ENCODE assay signal across 2 cellular contexts in the genomic region with DNA sequence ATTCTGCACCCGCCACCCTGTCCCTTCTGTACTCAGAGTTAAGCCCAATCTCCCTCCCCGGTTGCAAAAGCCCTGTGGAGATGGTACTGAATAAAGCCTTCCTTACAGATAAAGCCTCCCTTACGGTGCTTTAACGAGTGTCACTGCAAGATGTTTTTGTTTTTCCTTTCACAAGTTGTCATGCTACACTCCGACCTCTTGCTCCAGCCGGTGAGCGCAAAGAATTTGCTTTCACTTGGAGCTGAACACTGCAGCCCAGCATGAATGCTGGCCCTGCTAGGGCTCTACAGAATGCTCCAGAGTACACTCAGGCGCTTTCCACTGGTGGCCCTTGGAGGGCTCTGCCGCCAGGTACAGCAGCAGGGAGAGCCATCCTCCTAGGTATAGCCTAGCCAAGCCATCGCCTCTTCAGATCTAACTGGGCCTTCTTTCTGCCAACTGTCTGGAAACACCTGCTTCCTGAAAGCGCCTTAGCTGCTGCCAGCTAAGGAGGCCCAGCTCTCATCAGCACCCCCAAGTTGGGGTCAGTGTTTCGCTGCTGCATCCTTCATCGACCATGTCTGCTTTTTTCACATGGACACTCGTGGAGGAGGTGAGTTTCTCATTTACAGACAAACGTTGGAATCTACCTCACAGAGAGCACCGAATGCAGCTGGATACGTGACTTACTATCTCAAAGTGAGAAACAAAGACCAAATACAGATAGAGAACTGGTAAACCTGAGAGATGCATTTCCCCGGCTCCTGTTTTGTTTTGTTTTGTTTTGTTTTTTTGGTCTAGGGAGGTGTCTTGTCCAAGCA.
TF ChIP-seq lines count a peak whose summit lies in the region.

No MANE protein-coding gene starts in this region.

TF ChIP-seq in GM23338, 12 proteins besides CTCF, POLR2A, EP300 and RAD21 (continues in another document):
- TF ChIP-seq JUNB (IDR thresholded peaks at IDR 0.05; ENCODE audit: unreplicated experiment) (no peak), NANOG (IDR thresholded peaks at IDR 0.05; ENCODE audit: borderline replicate concordance) (no peak), ZNF114 (CRISPR knock-in tag; IDR thresholded peaks at IDR 0.05) (no peak), ZNF331 (CRISPR knock-in tag; IDR thresholded peaks at IDR 0.05; ENCODE audit: low read depth) (no peak), CREB1 (CRISPR knock-in tag; IDR thresholded peaks at IDR 0.05; ENCODE audit: low read depth) (no peak), POLR2AphosphoS5 (IDR thresholded peaks at IDR 0.05; ENCODE audit: low read depth) (no peak), STAT1 (IDR thresholded peaks at IDR 0.05; ENCODE audit: unreplicated experiment) (no peak), EZH2phosphoT487 (IDR thresholded peaks at IDR 0.05; ENCODE audit: unreplicated experiment) (no peak), EZH2 (IDR thresholded peaks at IDR 0.05; ENCODE audit: low read depth, unreplicated experiment) (no peak)
- TF ChIP-seq, protein P1, sequence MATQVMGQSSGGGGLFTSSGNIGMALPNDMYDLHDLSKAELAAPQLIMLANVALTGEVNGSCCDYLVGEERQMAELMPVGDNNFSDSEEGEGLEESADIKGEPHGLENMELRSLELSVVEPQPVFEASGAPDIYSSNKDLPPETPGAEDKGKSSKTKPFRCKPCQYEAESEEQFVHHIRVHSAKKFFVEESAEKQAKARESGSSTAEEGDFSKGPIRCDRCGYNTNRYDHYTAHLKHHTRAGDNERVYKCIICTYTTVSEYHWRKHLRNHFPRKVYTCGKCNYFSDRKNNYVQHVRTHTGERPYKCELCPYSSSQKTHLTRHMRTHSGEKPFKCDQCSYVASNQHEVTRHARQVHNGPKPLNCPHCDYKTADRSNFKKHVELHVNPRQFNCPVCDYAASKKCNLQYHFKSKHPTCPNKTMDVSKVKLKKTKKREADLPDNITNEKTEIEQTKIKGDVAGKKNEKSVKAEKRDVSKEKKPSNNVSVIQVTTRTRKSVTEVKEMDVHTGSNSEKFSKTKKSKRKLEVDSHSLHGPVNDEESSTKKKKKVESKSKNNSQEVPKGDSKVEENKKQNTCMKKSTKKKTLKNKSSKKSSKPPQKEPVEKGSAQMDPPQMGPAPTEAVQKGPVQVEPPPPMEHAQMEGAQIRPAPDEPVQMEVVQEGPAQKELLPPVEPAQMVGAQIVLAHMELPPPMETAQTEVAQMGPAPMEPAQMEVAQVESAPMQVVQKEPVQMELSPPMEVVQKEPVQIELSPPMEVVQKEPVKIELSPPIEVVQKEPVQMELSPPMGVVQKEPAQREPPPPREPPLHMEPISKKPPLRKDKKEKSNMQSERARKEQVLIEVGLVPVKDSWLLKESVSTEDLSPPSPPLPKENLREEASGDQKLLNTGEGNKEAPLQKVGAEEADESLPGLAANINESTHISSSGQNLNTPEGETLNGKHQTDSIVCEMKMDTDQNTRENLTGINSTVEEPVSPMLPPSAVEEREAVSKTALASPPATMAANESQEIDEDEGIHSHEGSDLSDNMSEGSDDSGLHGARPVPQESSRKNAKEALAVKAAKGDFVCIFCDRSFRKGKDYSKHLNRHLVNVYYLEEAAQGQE (IDR thresholded peaks at IDR 0.05; ENCODE audit: unreplicated experiment): no peak
- TF ChIP-seq, protein P2, sequence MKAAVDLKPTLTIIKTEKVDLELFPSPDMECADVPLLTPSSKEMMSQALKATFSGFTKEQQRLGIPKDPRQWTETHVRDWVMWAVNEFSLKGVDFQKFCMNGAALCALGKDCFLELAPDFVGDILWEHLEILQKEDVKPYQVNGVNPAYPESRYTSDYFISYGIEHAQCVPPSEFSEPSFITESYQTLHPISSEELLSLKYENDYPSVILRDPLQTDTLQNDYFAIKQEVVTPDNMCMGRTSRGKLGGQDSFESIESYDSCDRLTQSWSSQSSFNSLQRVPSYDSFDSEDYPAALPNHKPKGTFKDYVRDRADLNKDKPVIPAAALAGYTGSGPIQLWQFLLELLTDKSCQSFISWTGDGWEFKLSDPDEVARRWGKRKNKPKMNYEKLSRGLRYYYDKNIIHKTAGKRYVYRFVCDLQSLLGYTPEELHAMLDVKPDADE (IDR thresholded peaks at IDR 0.05): no peak

TF ChIP-seq in GM12878, 131 proteins besides CTCF, POLR2A, EP300 and RAD21:
- TF ChIP-seq BCL11A (IDR thresholded peaks at IDR 0.05; ENCODE audit: low read depth, low read length) (no peak), SIN3A (IDR thresholded peaks at IDR 0.05; ENCODE audit: low read depth, low read length) (no peak), CHD4 (IDR thresholded peaks at IDR 0.05) (no peak), FOS (IDR thresholded peaks at IDR 0.05; ENCODE audit: borderline replicate concordance, extremely low read depth, insufficient read length) (no peak), ESRRA (IDR thresholded peaks at IDR 0.05; ENCODE audit: low read length) (no peak), MXI1 (IDR thresholded peaks at IDR 0.05; ENCODE audit: low read depth, low read length) (no peak), NBN (IDR thresholded peaks at IDR 0.05) (no peak), RAD51 (IDR thresholded peaks at IDR 0.05) (no peak), ETV6 (conservative IDR thresholded peaks at IDR 0.05 in 1 of 2, IDR thresholded peaks at IDR 0.05 in 1 of 2; ENCODE audit: borderline replicate concordance in 1 of 2, low read depth in 1 of 2) (no peak), BACH1 (IDR thresholded peaks at IDR 0.05; ENCODE audit: borderline replicate concordance) (no peak), MTA3 (IDR thresholded peaks at IDR 0.05; ENCODE audit: borderline replicate concordance, low read length) (no peak), IKZF1 (conservative IDR thresholded peaks at IDR 0.05) (no peak), ZNF217 (IDR thresholded peaks at IDR 0.05) (no peak), NFYA (IDR thresholded peaks at IDR 0.05; ENCODE audit: borderline replicate concordance, low read depth, low read length) (no peak), SIX5 (IDR thresholded peaks at IDR 0.05; ENCODE audit: low read depth, low read length, severe bottlenecking) (no peak), CBX5 (IDR thresholded peaks at IDR 0.05; ENCODE audit: low read depth) (no peak), YBX1 (IDR thresholded peaks at IDR 0.05) (no peak), TCF7 (IDR thresholded peaks at IDR 0.05; ENCODE audit: borderline replicate concordance) (no peak)
- TF ChIP-seq, protein P3, sequence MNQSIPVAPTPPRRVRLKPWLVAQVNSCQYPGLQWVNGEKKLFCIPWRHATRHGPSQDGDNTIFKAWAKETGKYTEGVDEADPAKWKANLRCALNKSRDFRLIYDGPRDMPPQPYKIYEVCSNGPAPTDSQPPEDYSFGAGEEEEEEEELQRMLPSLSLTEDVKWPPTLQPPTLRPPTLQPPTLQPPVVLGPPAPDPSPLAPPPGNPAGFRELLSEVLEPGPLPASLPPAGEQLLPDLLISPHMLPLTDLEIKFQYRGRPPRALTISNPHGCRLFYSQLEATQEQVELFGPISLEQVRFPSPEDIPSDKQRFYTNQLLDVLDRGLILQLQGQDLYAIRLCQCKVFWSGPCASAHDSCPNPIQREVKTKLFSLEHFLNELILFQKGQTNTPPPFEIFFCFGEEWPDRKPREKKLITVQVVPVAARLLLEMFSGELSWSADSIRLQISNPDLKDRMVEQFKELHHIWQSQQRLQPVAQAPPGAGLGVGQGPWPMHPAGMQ (IDR thresholded peaks at IDR 0.05; ENCODE audit: borderline replicate concordance): no peak
- TF ChIP-seq, protein P4, sequence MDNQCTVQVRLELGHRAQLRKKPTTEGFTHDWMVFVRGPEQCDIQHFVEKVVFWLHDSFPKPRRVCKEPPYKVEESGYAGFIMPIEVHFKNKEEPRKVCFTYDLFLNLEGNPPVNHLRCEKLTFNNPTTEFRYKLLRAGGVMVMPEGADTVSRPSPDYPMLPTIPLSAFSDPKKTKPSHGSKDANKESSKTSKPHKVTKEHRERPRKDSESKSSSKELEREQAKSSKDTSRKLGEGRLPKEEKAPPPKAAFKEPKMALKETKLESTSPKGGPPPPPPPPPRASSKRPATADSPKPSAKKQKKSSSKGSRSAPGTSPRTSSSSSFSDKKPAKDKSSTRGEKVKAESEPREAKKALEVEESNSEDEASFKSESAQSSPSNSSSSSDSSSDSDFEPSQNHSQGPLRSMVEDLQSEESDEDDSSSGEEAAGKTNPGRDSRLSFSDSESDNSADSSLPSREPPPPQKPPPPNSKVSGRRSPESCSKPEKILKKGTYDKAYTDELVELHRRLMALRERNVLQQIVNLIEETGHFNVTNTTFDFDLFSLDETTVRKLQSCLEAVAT (IDR thresholded peaks at IDR 0.05): no peak
